Comparison of ENCODE assay signal across 23 cellular contexts in genomic region chr5:67179695-67180302, GRCh38. TPM values are rescaled to one million over a fixed set of nuclear protein-coding genes. Genes with fewer than 3 reads are reported as not detected.
DNase-seq lines count a peak whose midpoint lies in the region; ATAC-seq and TF ChIP-seq lines count a peak whose summit lies in the region.
"Had no signal": no experiment of that assay in that cellular context is flagged by ENCODE, and none has a peak within 500 bp of the region (broad histone marks: within the 10 kb centered on the region; RNA-seq: fewer than 3 reads in every experiment).

No MANE protein-coding gene starts in this region.

- intact Hi-C loops in activated CD8-positive, alpha-beta T cell treated with anti-CD3 and anti-CD28 coated beads for 36 hours (cut with micrococcal nuclease), result no loop called here
- intact Hi-C loops in naive thymus-derived CD4-positive, alpha-beta T cell (cut with micrococcal nuclease), result no loop called here

- H3K27ac Mint-ChIP-seq in activated CD8-positive, alpha-beta T cell treated with anti-CD3 and anti-CD28 coated beads, Interleukin-2, amount 10 ng/mL, durations not matched to agents 7 days and 5 days, result peak overlapping the region; percentile 16
- H3K27ac Mint-ChIP-seq in activated CD8-positive, alpha-beta T cell treated with anti-CD3 and anti-CD28 coated beads for 36 hours, result no peak overlapping the region
- peak overlapping the region; percentile 68 for H3K27ac Mint-ChIP-seq in activated T-helper 17 cell treated with anti-CD3 and anti-CD28 coated beads, Interleukin-2, amount 50 U/mL, for 72 hours
- peak overlapping the region in 5 of 9 donors; percentile 12 to 93 (median 76) for H3K27ac Mint-ChIP-seq in naive thymus-derived CD4-positive, alpha-beta T cell
- H3K27ac Mint-ChIP-seq in stimulated activated naive B cell treated with anti-CD40 and anti-IgM and Interleukin-4, amounts not matched to agents 10 μg/mL and 1 μg/mL and 100 μg/mL, for 72 hours, result peak overlapping the region; percentile 67

- TF ChIP-seq CTCF in activated CD8-positive, alpha-beta T cell treated with anti-CD3 and anti-CD28 coated beads for 36 hours (IDR thresholded peaks at IDR 0.05), result no peak

- peaks cover 64% of the 10 kb centered on the region for H3K4me1 Mint-ChIP-seq in activated CD8-positive, alpha-beta T cell treated with anti-CD3 and anti-CD28 coated beads, Interleukin-2, amount 10 ng/mL, durations not matched to agents 7 days and 5 days (ENCODE audit: low read depth)
- H3K4me1 Mint-ChIP-seq in activated CD8-positive, alpha-beta T cell treated with anti-CD3 and anti-CD28 coated beads for 36 hours (ENCODE audit: low read depth), result peaks cover 38% of the 10 kb centered on the region
- peaks cover 18% of the 10 kb centered on the region for H3K4me1 Mint-ChIP-seq in activated T-helper 17 cell treated with anti-CD3 and anti-CD28 coated beads, Interleukin-2, amount 50 U/mL, for 72 hours
- H3K4me1 Mint-ChIP-seq in naive thymus-derived CD4-positive, alpha-beta T cell, result peaks cover 18 to 69% (median 55%) of the 10 kb centered on the region in 7 donors
- peaks cover 42 to 70% of the 10 kb centered on the region in 2 donors for H3K4me1 Mint-ChIP-seq in stimulated activated naive B cell treated with anti-CD40 and anti-IgM and Interleukin-4, amounts not matched to agents 10 μg/mL and 1 μg/mL and 100 μg/mL, for 72 hours

- no peak overlapping the region for H3K4me3 Mint-ChIP-seq in activated CD8-positive, alpha-beta T cell treated with anti-CD3 and anti-CD28 coated beads, Interleukin-2, amount 10 ng/mL, durations not matched to agents 7 days and 5 days
- no peak overlapping the region for H3K4me3 Mint-ChIP-seq in activated CD8-positive, alpha-beta T cell treated with anti-CD3 and anti-CD28 coated beads for 36 hours
- no peak overlapping the region for H3K4me3 Mint-ChIP-seq in activated T-helper 17 cell treated with anti-CD3 and anti-CD28 coated beads, Interleukin-2, amount 50 U/mL, for 72 hours
- peak overlapping the region in 1 of 10 donors; percentile 34 for H3K4me3 Mint-ChIP-seq in naive thymus-derived CD4-positive, alpha-beta T cell
- peak overlapping the region in 1 of 2 donors; percentile 14 for H3K4me3 Mint-ChIP-seq in stimulated activated naive B cell treated with anti-CD40 and anti-IgM and Interleukin-4, amounts not matched to agents 10 μg/mL and 1 μg/mL and 100 μg/mL, for 72 hours
- H3K4me3 Mint-ChIP-seq: CD8-positive, alpha-beta memory T cell; GM23338 had no signal

- DNase-seq in activated CD8-positive, alpha-beta T cell treated with anti-CD3 and anti-CD28 coated beads, Interleukin-2, amount 10 ng/mL, durations not matched to agents 7 days and 5 days, result no peak
- DNase-seq in activated CD8-positive, alpha-beta T cell treated with anti-CD3 and anti-CD28 coated beads for 36 hours, result no peak
- DNase-seq in naive thymus-derived CD4-positive, alpha-beta T cell, result no peak
- no peak for DNase-seq in stimulated activated naive B cell treated with anti-CD40 and anti-IgM and Interleukin-4, amounts not matched to agents 10 μg/mL and 1 μg/mL and 100 μg/mL, for 72 hours
- no peak for DNase-seq in DMS114 treated with DMSO at 0.1 percent for 48 hours (lab: John Stamatoyannopoulos, UW; ENCODE audit: unreplicated experiment)
- DNase-seq in activated naive CD4-positive, alpha-beta T cell treated with anti-CD3 and anti-CD28 coated beads, Interleukin-2, amount 50 U/mL, for 16 hours, result no peak
- DNase-seq: 8988T; CD8-positive, alpha-beta memory T cell; GDM1; NCI-H1417; NCI-H1930; NCI-H2171; NCI-H748 treated with DMSO at 0.1 percent for 48 hours had no signal

- peaks cover 3 to 8% (median 4%) of the 10 kb centered on the region in 3 experiments for H3K9me3 ChIP-seq in naive thymus-derived CD4-positive, alpha-beta T cell (ENCODE audit: control insufficient read depth in 2 of 3, low read length in 3 of 3)

- H3K27ac ChIP-seq in naive thymus-derived CD4-positive, alpha-beta T cell (ENCODE audit: low read depth, low read length), result no peak overlapping the region
- H3K27ac ChIP-seq: BLaER1, HL-60, RWPE1 had no signal

- peaks cover 33% of the 10 kb centered on the region for H3K9me3 Mint-ChIP-seq in activated CD8-positive, alpha-beta T cell treated with anti-CD3 and anti-CD28 coated beads, Interleukin-2, amount 10 ng/mL, durations not matched to agents 7 days and 5 days (ENCODE audit: insufficient read depth)
- peaks cover 20% of the 10 kb centered on the region for H3K9me3 Mint-ChIP-seq in activated CD8-positive, alpha-beta T cell treated with anti-CD3 and anti-CD28 coated beads for 36 hours
- H3K9me3 Mint-ChIP-seq in activated T-helper 17 cell treated with anti-CD3 and anti-CD28 coated beads, Interleukin-2, amount 50 U/mL, for 72 hours, result peaks cover 16% of the 10 kb centered on the region
- peaks cover 0 to 40% (median 17%) of the 10 kb centered on the region in 11 donors for H3K9me3 Mint-ChIP-seq in naive thymus-derived CD4-positive, alpha-beta T cell
- peaks cover 20 to 29% of the 10 kb centered on the region in 2 donors for H3K9me3 Mint-ChIP-seq in stimulated activated naive B cell treated with anti-CD40 and anti-IgM and Interleukin-4, amounts not matched to agents 10 μg/mL and 1 μg/mL and 100 μg/mL, for 72 hours

- no peaks in the 10 kb centered on the region for H3K27me3 ChIP-seq in naive thymus-derived CD4-positive, alpha-beta T cell (ENCODE audit: control insufficient read depth in 2 of 2, insufficient read depth in 2 of 2, low read length in 2 of 2)
- H3K27me3 ChIP-seq: BLaER1 had no signal

- CTCF ChIA-PET in activated CD8-positive, alpha-beta T cell treated with anti-CD3 and anti-CD28 coated beads, Interleukin-2, amount 10 ng/mL, durations not matched to agents 7 days and 5 days (lab: Charles Lee), result interaction anchor here (0.7 to 3.7 kb wide), 5 partner anchors 9 to 30 kb away, joined by 3 to 28 read pairs (median 4); no protein-coding TSS in a partner anchor
- CTCF ChIA-PET in activated CD8-positive, alpha-beta T cell treated with anti-CD3 and anti-CD28 coated beads for 36 hours (lab: Charles Lee), result interaction anchor here (1.2 to 4.1 kb wide), 2 partner anchors 12 to 30 kb away, joined by 4 to 29 read pairs; no protein-coding TSS in a partner anchor
- CTCF ChIA-PET in naive thymus-derived CD4-positive, alpha-beta T cell (lab: Charles Lee), result interaction anchor here (1.0 to 1.7 kb wide), 2 partner anchors 13 to 21 kb away, joined by 3 to 4 read pairs; no protein-coding TSS in a partner anchor

- H3K36me3 ChIP-seq in naive thymus-derived CD4-positive, alpha-beta T cell (ENCODE audit: control insufficient read depth in 2 of 3, insufficient read depth in 3 of 3, low read length in 3 of 3), result no peaks in the 10 kb centered on the region

- peaks cover 61% of the 10 kb centered on the region for H3K36me3 Mint-ChIP-seq in activated CD8-positive, alpha-beta T cell treated with anti-CD3 and anti-CD28 coated beads, Interleukin-2, amount 10 ng/mL, durations not matched to agents 7 days and 5 days (ENCODE audit: low read depth)
- peaks cover 12% of the 10 kb centered on the region for H3K36me3 Mint-ChIP-seq in activated CD8-positive, alpha-beta T cell treated with anti-CD3 and anti-CD28 coated beads for 36 hours (ENCODE audit: low read depth)
- no peaks in the 10 kb centered on the region for H3K36me3 Mint-ChIP-seq in activated T-helper 17 cell treated with anti-CD3 and anti-CD28 coated beads, Interleukin-2, amount 50 U/mL, for 72 hours (ENCODE audit: low read depth)
- peaks cover 4 to 66% (median 13%) of the 10 kb centered on the region in 5 donors for H3K36me3 Mint-ChIP-seq in naive thymus-derived CD4-positive, alpha-beta T cell
- H3K36me3 Mint-ChIP-seq in stimulated activated naive B cell treated with anti-CD40 and anti-IgM and Interleukin-4, amounts not matched to agents 10 μg/mL and 1 μg/mL and 100 μg/mL, for 72 hours, result peaks cover 86 to 94% of the 10 kb centered on the region in 2 donors

- no peak for ATAC-seq in activated CD8-positive, alpha-beta T cell treated with anti-CD3 and anti-CD28 coated beads, Interleukin-2, amount 10 ng/mL, durations not matched to agents 7 days and 5 days
- no peak for ATAC-seq in activated CD8-positive, alpha-beta T cell treated with anti-CD3 and anti-CD28 coated beads for 36 hours
- ATAC-seq in activated T-helper 17 cell treated with anti-CD3 and anti-CD28 coated beads, Interleukin-2, amount 50 U/mL, for 72 hours (replicated peaks), result no peak
- ATAC-seq in naive thymus-derived CD4-positive, alpha-beta T cell, result no peak
- no peak for ATAC-seq in stimulated activated naive B cell treated with anti-CD40 and anti-IgM and Interleukin-4, amounts not matched to agents 10 μg/mL and 1 μg/mL and 100 μg/mL, for 72 hours (replicated peaks)
- ATAC-seq in HG02798 (IDR thresholded peaks at IDR 0.05; ENCODE audit: poor library complexity, unreplicated experiment), result no peak
- ATAC-seq: GM12878, GM23338, HCT116 had no signal

- POLR2A ChIA-PET in activated CD8-positive, alpha-beta T cell treated with anti-CD3 and anti-CD28 coated beads, Interleukin-2, amount 10 ng/mL, durations not matched to agents 7 days and 5 days (lab: Charles Lee), result interaction anchor here (0.6 to 7.2 kb wide), 3 partner anchors 13 to 28 kb away, joined by 4 to 42 read pairs (median 5); no protein-coding TSS in a partner anchor
- POLR2A ChIA-PET in activated CD8-positive, alpha-beta T cell treated with anti-CD3 and anti-CD28 coated beads for 36 hours (lab: Charles Lee), result interaction anchor here (0.6 to 4.3 kb wide), 4 partner anchors 13 to 30 kb away, joined by 3 to 19 read pairs (median 4); no protein-coding TSS in a partner anchor
- POLR2A ChIA-PET in naive thymus-derived CD4-positive, alpha-beta T cell (lab: Charles Lee), result interaction anchor here (0.9 to 7.7 kb wide), 5 partner anchors 12 to 27 kb away, joined by 3 to 50 read pairs (median 5); no protein-coding TSS in a partner anchor

- no peak overlapping the region for H3K4me3 ChIP-seq in naive thymus-derived CD4-positive, alpha-beta T cell (ENCODE audit: low read length)
- H3K4me3 ChIP-seq: BLaER1, GM12878, GM23338 had no signal

- no peaks in the 10 kb centered on the region for H3K27me3 Mint-ChIP-seq in activated CD8-positive, alpha-beta T cell treated with anti-CD3 and anti-CD28 coated beads, Interleukin-2, amount 10 ng/mL, durations not matched to agents 7 days and 5 days (ENCODE audit: low read depth)
- H3K27me3 Mint-ChIP-seq in activated CD8-positive, alpha-beta T cell treated with anti-CD3 and anti-CD28 coated beads for 36 hours, result no peaks in the 10 kb centered on the region
- H3K27me3 Mint-ChIP-seq in activated T-helper 17 cell treated with anti-CD3 and anti-CD28 coated beads, Interleukin-2, amount 50 U/mL, for 72 hours, result no peaks in the 10 kb centered on the region
- H3K27me3 Mint-ChIP-seq in naive thymus-derived CD4-positive, alpha-beta T cell, result no peaks in the 10 kb centered on the region
- no peaks in the 10 kb centered on the region for H3K27me3 Mint-ChIP-seq in stimulated activated naive B cell treated with anti-CD40 and anti-IgM and Interleukin-4, amounts not matched to agents 10 μg/mL and 1 μg/mL and 100 μg/mL, for 72 hours
- H3K27me3 Mint-ChIP-seq: CD8-positive, alpha-beta memory T cell; IgD-negative memory B cell had no signal

- peaks cover 0 to 26% of the 10 kb centered on the region in 2 donors for H3K4me1 ChIP-seq in naive thymus-derived CD4-positive, alpha-beta T cell (ENCODE audit: control insufficient read depth in 2 of 2, insufficient read depth in 2 of 2, low read length in 2 of 2)
- H3K4me1 ChIP-seq: BLaER1 had no signal

RNA-seq across cellular contexts. Expression of gene CD180, which starts 16.8 kb away (rescaled TPM):
- total RNA-seq in activated CD8-positive, alpha-beta T cell treated with anti-CD3 and anti-CD28 coated beads, Interleukin-2, amount 10 ng/mL, durations not matched to agents 7 days and 5 days, result not detected
- total RNA-seq in activated CD8-positive, alpha-beta T cell treated with anti-CD3 and anti-CD28 coated beads for 36 hours, result not detected
- total RNA-seq in activated T-helper 17 cell treated with anti-CD3 and anti-CD28 coated beads, Interleukin-2, amount 50 U/mL, for 72 hours, result under 1 TPM; 0.08 to 0.80 TPM
- total RNA-seq in naive thymus-derived CD4-positive, alpha-beta T cell, result 1 to 10 TPM in 3 of 5 experiments, under 1 TPM in 2; 0.37 to 6.4 (median 1.7) TPM
- under 1 TPM; 0.20 to 0.22 TPM for polyA plus RNA-seq in naive thymus-derived CD4-positive, alpha-beta T cell
- total RNA-seq: GM23338, NCI-H460 had no signal
- polyA plus RNA-seq: CD8-positive, alpha-beta memory T cell; GM23338 had no signal
